16 cellular contexts compared by ENCODE assay signal in the genomic region with DNA sequence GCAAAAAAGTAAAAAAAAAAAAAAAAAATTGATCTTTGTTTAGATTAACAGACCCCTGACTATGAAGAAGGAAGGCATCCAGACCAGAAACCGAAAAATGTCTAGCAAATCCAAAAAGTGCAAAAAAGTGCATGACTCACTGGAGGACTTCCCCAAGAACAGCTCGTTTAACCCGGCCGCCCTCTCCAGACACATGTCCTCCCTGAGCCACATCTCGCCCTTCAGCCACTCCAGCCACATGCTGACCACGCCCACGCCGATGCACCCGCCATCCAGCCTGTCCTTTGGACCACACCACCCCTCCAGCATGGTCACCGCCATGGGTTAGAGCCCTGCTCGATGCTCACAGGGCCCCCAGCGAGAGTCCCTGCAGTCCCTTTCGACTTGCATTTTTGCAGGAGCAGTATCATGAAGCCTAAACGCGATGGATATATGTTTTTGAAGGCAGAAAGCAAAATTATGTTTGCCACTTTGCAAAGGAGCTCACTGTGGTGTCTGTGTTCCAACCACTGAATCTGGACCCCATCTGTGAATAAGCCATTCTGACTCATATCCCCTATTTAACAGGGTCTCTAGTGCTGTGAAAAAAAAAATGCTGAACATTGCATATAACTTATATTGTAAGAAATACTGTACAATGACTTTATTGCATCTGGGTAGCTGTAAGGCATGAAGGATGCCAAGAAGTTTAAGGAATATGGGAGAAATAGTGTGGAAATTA. TPM values are rescaled to one million over a fixed set of nuclear protein-coding genes. Genes with fewer than 3 reads are reported as not detected.
DNase-seq lines count a peak whose midpoint lies in the region; ATAC-seq and TF ChIP-seq lines count a peak whose summit lies in the region.
"Had no signal": no experiment of that assay in that cellular context is flagged by ENCODE, and none has a peak within 500 bp of the region (broad histone marks: within the 10 kb centered on the region; RNA-seq: fewer than 3 reads in every experiment).

No MANE protein-coding gene starts in this region.

- BruUV-seq in mammary epithelial cell (replicated peaks; lab: Mats Ljungman, UMichigan) (no TSS peak), MCF 10A (replicated peaks; lab: Mats Ljungman, UMichigan) (no TSS peak)

- intact Hi-C loops in mammary epithelial cell (cut with micrococcal nuclease) = no loop called here
- intact Hi-C loops in MCF 10A (cut with micrococcal nuclease) = no loop called here
- intact Hi-C loops in aorta (cut with DNase I) = no loop called here
- intact Hi-C loops in mucosa of descending colon (cut with DNase I, micrococcal nuclease) = no loop called here

- no peaks in the 10 kb centered on the region for H3K27me3 Mint-ChIP-seq in MCF 10A (ENCODE audit: insufficient read depth, unreplicated experiment)
- H3K27me3 Mint-ChIP-seq in T-helper 17 cell = no peaks in the 10 kb centered on the region
- H3K27me3 Mint-ChIP-seq in endothelial cell (ENCODE audit: unreplicated experiment) = peaks cover 1% of the 10 kb centered on the region

- H2AFZ ChIP-seq in mammary epithelial cell (ENCODE audit: low read depth, low read length) = no peak overlapping the region

- TF ChIP-seq CTCF in mammary epithelial cell (conservative IDR thresholded peaks at IDR 0.05 in 1 of 2, IDR thresholded peaks at IDR 0.05 in 1 of 2; ENCODE audit: extremely low read depth in 1 of 2, insufficient read depth in 1 of 2, low read depth in 1 of 2, low read length in 2 of 2) = no peak
- TF ChIP-seq CTCF in MCF 10A (IDR thresholded peaks at IDR 0.05; ENCODE audit: unreplicated experiment) = no peak
- no peak for TF ChIP-seq CTCF in endothelial cell (IDR thresholded peaks at IDR 0.05; ENCODE audit: unreplicated experiment)
- TF ChIP-seq CTCF in mucosa of descending colon (IDR thresholded peaks at IDR 0.05) = no peak

- H4K20me1 ChIP-seq in mammary epithelial cell (ENCODE audit: insufficient read depth, low read length) = no peaks in the 10 kb centered on the region

- H3K27ac ChIP-seq in mammary epithelial cell (ENCODE audit: insufficient read depth, low read depth, low read length) (no peak overlapping the region), aorta (ENCODE audit: low read depth in 1 of 2, low read length in 2 of 2) (no peak overlapping the region)
- H3K27ac ChIP-seq: KMS-11 had no signal

- WGBS in mammary epithelial cell (ENCODE audit: low coverage, missing lambda C conversion rate) = 82% methylated on average over 13 of the region's 15 CpGs
- 87 to 89% methylated on average over 15 of the region's 15 CpGs for WGBS in aorta, 2 donors

- dilution Hi-C loops in mammary epithelial cell (cut with HindIII; ENCODE audit: low sequenced_read_pairs) = no loop called here

- H3K36me3 ChIP-seq in mammary epithelial cell (ENCODE audit: insufficient read depth, low read length) (peaks cover 30% of the 10 kb centered on the region), aorta (ENCODE audit: control insufficient read depth in 1 of 2, insufficient read depth in 2 of 2, low read length in 1 of 2) (no peaks in the 10 kb centered on the region), mucosa of descending colon (ENCODE audit: low read depth) (no peaks in the 10 kb centered on the region)

- H3K27ac Mint-ChIP-seq in MCF 10A (ENCODE audit: low read depth, unreplicated experiment) = no peak overlapping the region
- peak overlapping the region; percentile 94 for H3K27ac Mint-ChIP-seq in T-helper 17 cell
- peak overlapping the region; percentile 50 for H3K27ac Mint-ChIP-seq in endothelial cell (ENCODE audit: unreplicated experiment)

- POLR2A ChIA-PET in MCF 10A (lab: Yijun Ruan, JAX) = interaction anchor here (0.6 to 1.9 kb wide), 3 partner anchors 15 to 1024 kb away, joined by 3 to 4 read pairs (median 3); no protein-coding TSS in a partner anchor

- no peak overlapping the region for H3K4me3 Mint-ChIP-seq in MCF 10A (ENCODE audit: unreplicated experiment)
- H3K4me3 Mint-ChIP-seq in T-helper 17 cell = peak overlapping the region; percentile 78
- no peak overlapping the region for H3K4me3 Mint-ChIP-seq in endothelial cell (ENCODE audit: unreplicated experiment)

- H3K27me3 ChIP-seq in mammary epithelial cell (ENCODE audit: insufficient read depth, low read length) (no peaks in the 10 kb centered on the region), aorta (ENCODE audit: control insufficient read depth in 1 of 2, insufficient read depth in 2 of 2, low read length in 1 of 2) (no peaks in the 10 kb centered on the region)

- H3K4me3 ChIP-seq in mammary epithelial cell (replicated peaks in 1 of 3; ENCODE audit: insufficient read depth in 1 of 3, low read depth in 2 of 3, low read length in 3 of 3) = no peak overlapping the region
- H3K4me3 ChIP-seq in aorta (ENCODE audit: low read length in 2 of 2) = no peak overlapping the region
- no peak overlapping the region for H3K4me3 ChIP-seq in mucosa of descending colon

- H3K9me3 ChIP-seq in mammary epithelial cell (replicated peaks; ENCODE audit: insufficient read depth, low read length) = no peaks in the 10 kb centered on the region
- no peaks in the 10 kb centered on the region for H3K9me3 ChIP-seq in T-helper 17 cell (ENCODE audit: control insufficient read depth, low read length, poor library complexity, severe bottlenecking)
- no peaks in the 10 kb centered on the region for H3K9me3 ChIP-seq in aorta (ENCODE audit: control insufficient read depth, low read length)
- H3K9me3 ChIP-seq in mucosa of descending colon = no peaks in the 10 kb centered on the region

- H3K4me1 ChIP-seq in mammary epithelial cell (ENCODE audit: insufficient read depth, low read length) (peaks cover 30% of the 10 kb centered on the region), aorta (ENCODE audit: control insufficient read depth in 1 of 2, insufficient read depth in 2 of 2, low read length in 2 of 2) (no peaks in the 10 kb centered on the region), mucosa of descending colon (ENCODE audit: low read depth) (no peaks in the 10 kb centered on the region)

- H3K36me3 Mint-ChIP-seq in MCF 10A (ENCODE audit: insufficient read depth, unreplicated experiment) = peaks cover 63% of the 10 kb centered on the region
- peaks cover 20% of the 10 kb centered on the region for H3K36me3 Mint-ChIP-seq in T-helper 17 cell (ENCODE audit: low read depth)
- H3K36me3 Mint-ChIP-seq in endothelial cell (ENCODE audit: low read depth, unreplicated experiment) = peaks cover 56% of the 10 kb centered on the region

- no peak overlapping the region for H3K4me2 ChIP-seq in mammary epithelial cell (ENCODE audit: insufficient read depth, low read depth, low read length)
- H3K4me2 ChIP-seq: KMS-11 had no signal

- no peak for ATAC-seq in T-helper 17 cell
- peak; percentile 38 for ATAC-seq in aorta (ENCODE audit: low FRiP score)
- ATAC-seq in mucosa of descending colon = no peak
- ATAC-seq: left lobe of liver had no signal

- H3K9me3 Mint-ChIP-seq in MCF 10A (ENCODE audit: unreplicated experiment) (no peaks in the 10 kb centered on the region), endothelial cell (ENCODE audit: unreplicated experiment) (no peaks in the 10 kb centered on the region)

- H3K4me1 Mint-ChIP-seq in MCF 10A (ENCODE audit: insufficient read depth, unreplicated experiment) = peaks cover 23% of the 10 kb centered on the region
- peaks cover 38% of the 10 kb centered on the region for H3K4me1 Mint-ChIP-seq in T-helper 17 cell
- H3K4me1 Mint-ChIP-seq in endothelial cell (ENCODE audit: unreplicated experiment) = peaks cover 21% of the 10 kb centered on the region

- DNase-seq in mammary epithelial cell (peak; percentile 40), MCF 10A (ENCODE audit: unreplicated experiment) (no peak), T-helper 17 cell (no peak), endothelial cell (ENCODE audit: low spot score) (no peak), aorta (no peak), mucosa of descending colon (no peak), inferior parietal cortex (ENCODE audit: extremely low spot score) (no peak)
- DNase-seq in stimulated activated CD4-positive, alpha-beta T cell treated with anti-CD3 and anti-CD28 coated beads, Interleukin-2, amount 100 ng/mL, for 48 hours = no peak
- DNase-seq: activated gamma-delta T cell treated with Interleukin-2 at 50 U/mL for 16 hours; DMS 273 treated with DMSO at 0.1 percent for 48 hours; hypothalamus; NCI-H1417; stimulated activated CD4-positive, alpha-beta T cell treated with anti-CD3 and anti-CD28 coated beads, Interleukin-12 subunit alpha, Interleukin-12 subunit beta, amount 100 ng/mL, for 4 hours; substantia nigra had no signal

- CTCF ChIA-PET in mammary epithelial cell (lab: Charles Lee; ENCODE audit: low non-redundant PET) (no interaction called here), MCF 10A (lab: Yijun Ruan, JAX) (interaction anchor here (0.6 to 0.7 kb wide), 2 partner anchors 192 to 793 kb away, joined by 3 read pairs; no protein-coding TSS in a partner anchor)

- no peak overlapping the region for H3K9ac ChIP-seq in mammary epithelial cell (ENCODE audit: insufficient read depth, low read length)
- H3K9ac ChIP-seq: KMS-11 had no signal

- H3K79me2 ChIP-seq in mammary epithelial cell (ENCODE audit: insufficient read depth, low read length) = peaks cover 31% of the 10 kb centered on the region

- in situ Hi-C loops in mammary epithelial cell (cut with MboI; ENCODE audit: low sequenced_read_pairs in 2 of 2) = no loop called here

RNA-seq across cellular contexts. Expression of a gene that starts 19.4 kb away (rescaled TPM):
- total RNA-seq in mammary epithelial cell = 10 to 100 TPM in 1 of 2 donors, 1 to 10 TPM in 1; 7.7 to 20.6 TPM
- polyA plus RNA-seq in mammary epithelial cell = 5.3 TPM
- 4.7 TPM for polyA minus RNA-seq in mammary epithelial cell
- 13.1 and 14.6 TPM in 2 replicates for total RNA-seq in MCF 10A (2022)
- total RNA-seq in T-helper 17 cell = 100 to 1,000 TPM in 1 of 2 donors, 10 to 100 TPM in 1; 91.9 to 149 TPM
- total RNA-seq in endothelial cell (ENCODE audit: unreplicated experiment) = 70.9 TPM
- total RNA-seq in aorta = 1 to 10 TPM in 1 of 2 donors, under 1 TPM in 1; 0.78 to 2.0 TPM
- polyA plus RNA-seq in aorta = 1 to 10 TPM in 1 of 2 donors, not detected in 1; 1.4 TPM
- total RNA-seq in mucosa of descending colon = under 1 TPM; 0.47 to 0.87 (median 0.55) TPM
